ENCODE assay signal across 1 cellular context in the genomic region with DNA sequence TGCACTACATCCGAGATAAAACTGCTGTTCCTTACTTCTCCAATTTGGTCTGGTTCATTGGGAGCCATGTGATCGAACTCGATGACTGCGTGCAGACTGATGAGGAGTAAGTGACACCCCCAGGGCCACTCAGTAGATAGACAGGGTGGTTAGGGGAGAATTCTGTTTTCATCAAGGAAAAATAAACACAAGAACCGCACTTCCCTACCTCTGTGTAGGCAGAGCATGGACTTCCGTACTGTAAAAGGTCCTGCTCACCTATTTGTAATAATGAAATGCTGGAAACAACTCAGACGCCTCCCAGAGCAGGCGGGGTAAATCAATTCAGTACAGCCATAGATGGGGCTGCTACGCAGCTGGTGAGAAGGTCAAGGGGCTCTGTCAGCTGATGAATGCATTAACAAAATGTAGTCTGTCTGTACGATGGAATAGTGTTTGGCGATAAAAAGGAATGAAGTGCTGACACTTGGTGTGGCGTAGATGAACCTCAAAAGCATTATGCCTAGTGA.
TF ChIP-seq lines count a peak whose summit lies in the region.

No MANE protein-coding gene starts in this region.

TF ChIP-seq in IMR-90, 13 proteins besides CTCF, POLR2A, EP300 and RAD21:
- TF ChIP-seq RCOR1 (IDR thresholded peaks at IDR 0.05; ENCODE audit: insufficient replicate concordance, low read length) = no peak
- TF ChIP-seq, protein P1, sequence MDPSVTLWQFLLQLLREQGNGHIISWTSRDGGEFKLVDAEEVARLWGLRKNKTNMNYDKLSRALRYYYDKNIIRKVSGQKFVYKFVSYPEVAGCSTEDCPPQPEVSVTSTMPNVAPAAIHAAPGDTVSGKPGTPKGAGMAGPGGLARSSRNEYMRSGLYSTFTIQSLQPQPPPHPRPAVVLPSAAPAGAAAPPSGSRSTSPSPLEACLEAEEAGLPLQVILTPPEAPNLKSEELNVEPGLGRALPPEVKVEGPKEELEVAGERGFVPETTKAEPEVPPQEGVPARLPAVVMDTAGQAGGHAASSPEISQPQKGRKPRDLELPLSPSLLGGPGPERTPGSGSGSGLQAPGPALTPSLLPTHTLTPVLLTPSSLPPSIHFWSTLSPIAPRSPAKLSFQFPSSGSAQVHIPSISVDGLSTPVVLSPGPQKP (IDR thresholded peaks at IDR 0.05; ENCODE audit: borderline replicate concordance, low read depth, low read length) = no peak
- TF ChIP-seq RFX5 (IDR thresholded peaks at IDR 0.05; ENCODE audit: low read depth, low read length) = no peak
- TF ChIP-seq, protein P2, sequence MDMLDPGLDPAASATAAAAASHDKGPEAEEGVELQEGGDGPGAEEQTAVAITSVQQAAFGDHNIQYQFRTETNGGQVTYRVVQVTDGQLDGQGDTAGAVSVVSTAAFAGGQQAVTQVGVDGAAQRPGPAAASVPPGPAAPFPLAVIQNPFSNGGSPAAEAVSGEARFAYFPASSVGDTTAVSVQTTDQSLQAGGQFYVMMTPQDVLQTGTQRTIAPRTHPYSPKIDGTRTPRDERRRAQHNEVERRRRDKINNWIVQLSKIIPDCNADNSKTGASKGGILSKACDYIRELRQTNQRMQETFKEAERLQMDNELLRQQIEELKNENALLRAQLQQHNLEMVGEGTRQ (IDR thresholded peaks at IDR 0.05; ENCODE audit: low read depth, low read length) = no peak
- TF ChIP-seq FOS (IDR thresholded peaks at IDR 0.05; ENCODE audit: low read depth, low read length) = no peak
- TF ChIP-seq SMC3 (IDR thresholded peaks at IDR 0.05; ENCODE audit: low read depth, low read length) = no peak
- TF ChIP-seq NFE2L2 (IDR thresholded peaks at IDR 0.05; ENCODE audit: low read depth, low read length) = no peak
- TF ChIP-seq MAFK (IDR thresholded peaks at IDR 0.05; ENCODE audit: low read depth, low read length) = no peak
- no peak for TF ChIP-seq MXI1 (IDR thresholded peaks at IDR 0.05; ENCODE audit: borderline replicate concordance, low read depth, low read length)
- no peak for TF ChIP-seq BHLHE40 (IDR thresholded peaks at IDR 0.05; ENCODE audit: low read depth, low read length)
- TF ChIP-seq MAZ (IDR thresholded peaks at IDR 0.05; ENCODE audit: borderline replicate concordance, low read depth, low read length) = no peak
- no peak for TF ChIP-seq CEBPB (IDR thresholded peaks at IDR 0.05; ENCODE audit: low read depth, low read length)
